Comparison of ENCODE assay signal across 23 cellular contexts in the genomic region with DNA sequence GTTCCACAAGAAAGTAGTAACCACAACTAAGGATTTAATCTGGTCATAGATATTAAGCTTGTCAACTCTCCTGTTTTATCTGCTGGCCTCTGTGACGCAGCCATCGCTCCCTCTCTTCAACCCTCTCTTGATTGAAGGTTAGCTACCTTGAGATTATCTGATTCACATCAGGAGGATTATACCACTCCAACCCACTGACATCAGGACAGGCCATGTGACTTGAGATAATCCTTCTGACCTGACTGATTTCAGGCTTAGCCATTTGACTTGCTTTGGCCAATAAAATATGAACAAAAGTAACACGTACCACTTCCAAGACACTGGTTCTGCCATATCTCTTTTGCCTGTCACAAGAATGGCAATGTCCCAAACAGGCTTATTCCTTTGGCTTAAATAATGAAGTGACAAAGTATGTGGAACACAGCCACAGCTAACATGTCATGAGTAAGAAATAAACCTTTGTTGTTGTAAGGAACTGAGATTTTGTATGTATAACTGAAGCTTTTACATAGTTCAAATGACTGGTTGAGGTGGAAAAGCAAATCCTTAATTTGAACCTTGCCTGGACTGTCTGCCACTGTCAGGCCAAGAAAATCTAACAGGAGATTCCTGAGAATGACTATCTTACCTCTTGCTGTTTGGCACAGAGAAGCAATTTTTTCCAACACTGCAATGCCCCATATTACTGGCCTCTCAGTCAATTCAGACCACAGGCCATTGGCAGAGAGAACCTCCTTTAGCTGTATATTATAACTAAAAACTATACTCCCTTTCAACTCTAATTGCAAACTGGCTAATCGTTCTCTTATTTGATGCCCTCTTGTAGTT. TPM values are rescaled to one million over a fixed set of nuclear protein-coding genes. Genes with fewer than 3 reads are reported as not detected.
A peak's percentile ranks its signal among the peaks of the same experiment; 100 is the strongest.
DNase-seq lines count a peak whose midpoint lies in the region; ATAC-seq and TF ChIP-seq lines count a peak whose summit lies in the region.
"Had no signal": no experiment of that assay in that cellular context is flagged by ENCODE, and none has a peak within 500 bp of the region (broad histone marks: within the 10 kb centered on the region; RNA-seq: fewer than 3 reads in every experiment).

No MANE protein-coding gene starts in this region.

- H3K9me1 ChIP-seq in IMR-90 (ENCODE audit: insufficient read depth, low read length) = no peaks in the 10 kb centered on the region; the same call in 1 of the 2 replicates

- H3K4me3 Mint-ChIP-seq in brain = peak overlapping the region in 1 of 5 experiments; percentile 72
- H3K4me3 Mint-ChIP-seq: activated T-cell treated with anti-CD3 and anti-CD28 coated beads, Interleukin-2, amount 50 U/mL, for 24 hours; H9; natural killer cell; stimulated activated naive CD8-positive, alpha-beta T cell treated with anti-CD3 and anti-CD28 coated beads, Interleukin-15, amount 100 ng/mL, for 72 hours had no signal

- H3K23ac ChIP-seq in IMR-90 (ENCODE audit: low read depth, low read length) = 0 out of 2 replicates have a peak overlapping the region, but pooled peaks have one; percentile 32

- H3K27me3 ChIP-seq in IMR-90 (ENCODE audit: control insufficient read depth, insufficient read depth, low read length) = no peaks in the 10 kb centered on the region
- no peaks in the 10 kb centered on the region for H3K27me3 ChIP-seq in right cardiac atrium (ENCODE audit: control insufficient read depth, insufficient read depth)
- no peaks in the 10 kb centered on the region for H3K27me3 ChIP-seq in thoracic aorta (replicated peaks; ENCODE audit: insufficient read depth)
- H3K27me3 ChIP-seq in hepatocyte = no peaks in the 10 kb centered on the region
- no peaks in the 10 kb centered on the region for H3K27me3 ChIP-seq in body of pancreas
- H3K27me3 ChIP-seq: BLaER1, dorsolateral prefrontal cortex, ovary had no signal

- H3K4me1 ChIP-seq in IMR-90 (ENCODE audit: control insufficient read depth, insufficient read depth, low read length) = no peaks in the 10 kb centered on the region; the same call in 1 of the 2 replicates
- H3K4me1 ChIP-seq in right cardiac atrium (ENCODE audit: control insufficient read depth, insufficient read depth, low read length) = peaks cover 5% of the 10 kb centered on the region
- H3K4me1 ChIP-seq in thoracic aorta (ENCODE audit: control insufficient read depth in 1 of 2, low read depth in 2 of 2) = peaks cover 22 to 42% of the 10 kb centered on the region in 2 donors
- H3K4me1 ChIP-seq in hepatocyte (ENCODE audit: insufficient read depth) = no peaks in the 10 kb centered on the region
- peaks cover 27% of the 10 kb centered on the region for H3K4me1 ChIP-seq in body of pancreas
- H3K4me1 ChIP-seq: BLaER1 had no signal

- no peaks in the 10 kb centered on the region for H4K20me1 ChIP-seq in IMR-90 (ENCODE audit: insufficient read depth, low read length)
- H4K20me1 ChIP-seq in hepatocyte (ENCODE audit: insufficient read depth, poor library complexity, severe bottlenecking) = no peaks in the 10 kb centered on the region
- H4K20me1 ChIP-seq: BLaER1 had no signal

- no peaks in the 10 kb centered on the region for H3K9me3 ChIP-seq in IMR-90 (ENCODE audit: control insufficient read depth, insufficient read depth, low read length)
- H3K9me3 ChIP-seq in right cardiac atrium (ENCODE audit: control insufficient read depth, low read length) = no peaks in the 10 kb centered on the region
- no peaks in the 10 kb centered on the region for H3K9me3 ChIP-seq in thoracic aorta
- H3K9me3 ChIP-seq in hepatocyte (ENCODE audit: low read depth) = no peaks in the 10 kb centered on the region
- no peaks in the 10 kb centered on the region for H3K9me3 ChIP-seq in body of pancreas
- H3K9me3 ChIP-seq: ovary had no signal

- H3K4ac ChIP-seq in IMR-90 (ENCODE audit: low read depth, low read length) = no peak overlapping the region

- CTCF ChIA-PET in IMR-90 (lab: Yijun Ruan, JAX) (no interaction called here), HEK293T (lab: Yijun Ruan, JAX) (no interaction called here)

- H2BK120ac ChIP-seq in IMR-90 (ENCODE audit: low read depth, low read length) = no peak overlapping the region

- no peak for ATAC-seq in IMR-90 (ENCODE audit: low read depth)
- ATAC-seq in right cardiac atrium = peak; percentile 52 to 58
- peak; percentile 37 for ATAC-seq in thoracic aorta (ENCODE audit: insufficient number of reproducible peaks, low FRiP score, low read depth)
- no peak for ATAC-seq in body of pancreas
- ATAC-seq: left lobe of liver; natural killer cell; stimulated activated naive CD8-positive, alpha-beta T cell treated with anti-CD3 and anti-CD28 coated beads, Interleukin-15, amount 100 ng/mL, for 72 hours had no signal

- WGBS in IMR-90 (ENCODE audit: extremely low coverage in 2 of 2, insufficient read length in 1 of 2), 2 experiments = 100% methylated on average over 1 of the region's 4 CpGs; no CpG with 5 or more reads in 1 of the 2 experiments
- WGBS in right cardiac atrium = 52% methylated on average over 4 of the region's 4 CpGs
- 83% methylated on average over 4 of the region's 4 CpGs for WGBS in hepatocyte (ENCODE audit: low lambda C conversion rate, missing lambda C conversion rate)
- 62 to 66% methylated on average over 4 of the region's 4 CpGs for WGBS in body of pancreas, 2 donors

- no peak overlapping the region for H3K18ac ChIP-seq in IMR-90 (ENCODE audit: low read depth, low read length)

- peak overlapping the region; percentile 35; the same call in 1 of the 2 replicates for H2AK5ac ChIP-seq in IMR-90 (ENCODE audit: low read depth, low read length)

- TF ChIP-seq CTCF in IMR-90 (conservative IDR thresholded peaks at IDR 0.05; ENCODE audit: low read depth, low read length) (no peak), brain (conservative IDR thresholded peaks at IDR 0.05) (no peak), thoracic aorta (IDR thresholded peaks at IDR 0.05) (no peak), hepatocyte (IDR thresholded peaks at IDR 0.05; ENCODE audit: poor library complexity) (no peak), body of pancreas (IDR thresholded peaks at IDR 0.05) (no peak)

- H3K4me3 ChIP-seq in IMR-90 (ENCODE audit: insufficient read depth, low read depth, low read length) (no peak overlapping the region), right cardiac atrium (ENCODE audit: low read length) (no peak overlapping the region), thoracic aorta (no peak overlapping the region), hepatocyte (no peak overlapping the region), body of pancreas (no peak overlapping the region)
- H3K4me3 ChIP-seq: BLaER1, dorsolateral prefrontal cortex, ovary had no signal

- dilution Hi-C loops in IMR-90 (cut with HindIII; ENCODE audit: low sequenced_read_pairs, unreplicated experiment) = no loop called here

- H3K9me3 Mint-ChIP-seq in brain = peaks cover 0 to 4% (median 3%) of the 10 kb centered on the region in 5 experiments
- H3K9me3 Mint-ChIP-seq: activated T-cell treated with anti-CD3 and anti-CD28 coated beads, Interleukin-2, amount 50 U/mL, for 24 hours; H9; natural killer cell; stimulated activated naive CD8-positive, alpha-beta T cell treated with anti-CD3 and anti-CD28 coated beads, Interleukin-15, amount 100 ng/mL, for 72 hours had no signal

- no peaks in the 10 kb centered on the region for H3K36me3 ChIP-seq in IMR-90 (ENCODE audit: control insufficient read depth, insufficient read depth, low read length)
- H3K36me3 ChIP-seq in thoracic aorta = no peaks in the 10 kb centered on the region
- no peaks in the 10 kb centered on the region for H3K36me3 ChIP-seq in hepatocyte (replicated peaks; ENCODE audit: insufficient read depth, low read depth)
- H3K36me3 ChIP-seq in body of pancreas (replicated peaks in 1 of 2; ENCODE audit: insufficient read depth in 1 of 2, low read depth in 2 of 2) = no peaks in the 10 kb centered on the region
- H3K36me3 ChIP-seq: BLaER1, ovary had no signal

- peaks cover 48% of the 10 kb centered on the region for H3K4me1 Mint-ChIP-seq in brain
- H3K4me1 Mint-ChIP-seq: natural killer cell had no signal

- DNase-seq in IMR-90 = no peak
- DNase-seq in right cardiac atrium = no peak
- no peak for DNase-seq in thoracic aorta (ENCODE audit: low spot score)
- no peak for DNase-seq in hepatocyte (ENCODE audit: low spot score)
- DNase-seq in HEK293T (ENCODE audit: extremely low spot score) = no peak
- DNase-seq in body of pancreas = no peak
- DNase-seq: ACHN; activated CD4-positive, alpha-beta T cell treated with anti-CD3 and anti-CD28 coated beads for 48 hours; activated T-cell treated with anti-CD3 and anti-CD28 coated beads, Interleukin-2, amount 50 U/mL, for 24 hours; amygdala; COR-L47; DMS79; dorsolateral prefrontal cortex; H9; natural killer cell; NCI-H1092 treated with DMSO at 0.1 percent for 48 hours; NCI-H1930; NCI-H774; ovary; stimulated activated naive CD8-positive, alpha-beta T cell treated with anti-CD3 and anti-CD28 coated beads, Interleukin-15, amount 100 ng/mL, for 72 hours had no signal

- POLR2A ChIA-PET in IMR-90 (lab: Charles Lee; ENCODE audit: unreplicated experiment) = interaction anchor here (0.6 kb wide), 1 partner anchor 14 kb away, joined by 3 read pairs; a partner anchor contains a TSS
- POLR2A ChIA-PET in HEK293T (lab: Yijun Ruan, JAX) = interaction anchor here (0.9 kb wide), 1 partner anchor 15 kb away, joined by 4 read pairs; a partner anchor contains a TSS

- intact Hi-C loops in IMR-90 (cut with micrococcal nuclease) (no loop called here), right cardiac atrium (cut with DNase I) (loop anchor here in 2 of 4 donors (10.0 kb wide), 1 partner anchor 53 kb away; no protein-coding TSS in a partner anchor), body of pancreas (cut with DNase I) (no loop called here)

- H3K79me2 ChIP-seq in hepatocyte = peaks cover 12% of the 10 kb centered on the region

- H2AK9ac ChIP-seq in IMR-90 (replicated peaks; ENCODE audit: low read depth, low read length, poor library complexity) = no peak overlapping the region

- in situ Hi-C loops in IMR-90 (cut with MboI; ENCODE audit: low sequenced_read_pairs) = no loop called here

- TF ChIP-seq RAD21 in IMR-90 (IDR thresholded peaks at IDR 0.05; ENCODE audit: low read length) = no peak

- H4K5ac ChIP-seq in IMR-90 (ENCODE audit: low read depth, low read length) = no peak overlapping the region

- H3K9ac ChIP-seq in IMR-90 (ENCODE audit: low read depth, low read length) = no peak overlapping the region
- H3K9ac ChIP-seq: BLaER1 had no signal

- no peak overlapping the region for H3K4me2 ChIP-seq in IMR-90 (ENCODE audit: low read depth, low read length)
- no peak overlapping the region for H3K4me2 ChIP-seq in hepatocyte
- H3K4me2 ChIP-seq: BLaER1 had no signal

- H2BK20ac ChIP-seq in IMR-90 (ENCODE audit: low read depth, low read length) = no peak overlapping the region

- H3K27ac Mint-ChIP-seq in brain = peak overlapping the region; percentile 69 to 96 (median 89)
- H3K27ac Mint-ChIP-seq: activated T-cell treated with anti-CD3 and anti-CD28 coated beads, Interleukin-2, amount 50 U/mL, for 24 hours; natural killer cell had no signal

- peaks cover 10 to 33% of the 10 kb centered on the region in 2 experiments for H3K79me1 ChIP-seq in IMR-90 (ENCODE audit: low read depth in 1 of 2, low read length in 2 of 2)

- H3K36me3 Mint-ChIP-seq in brain = peaks cover 10% of the 10 kb centered on the region
- H3K36me3 Mint-ChIP-seq: natural killer cell had no signal

- H4K8ac ChIP-seq in IMR-90 (ENCODE audit: low read depth in 2 of 2, low read length in 2 of 2) = no peak overlapping the region; a peak in 1 of 4 replicates

- no peaks in the 10 kb centered on the region for H3K9me2 ChIP-seq in hepatocyte (replicated peaks; ENCODE audit: insufficient read depth)

- H3K27ac ChIP-seq in IMR-90 (ENCODE audit: insufficient read depth, low read length) (no peak overlapping the region), right cardiac atrium (ENCODE audit: low read length) (peak overlapping the region; percentile 64), thoracic aorta (peak overlapping the region; percentile 62 to 70), hepatocyte (no peak overlapping the region), body of pancreas (no peak overlapping the region)
- H3K27ac ChIP-seq: BLaER1, ovary had no signal

- no peak overlapping the region for H4K91ac ChIP-seq in IMR-90 (ENCODE audit: insufficient read depth, low read depth, low read length)

- BruUV-seq in IMR-90 (replicated peaks; lab: Mats Ljungman, UMichigan) = no TSS peak

- H2BK5ac ChIP-seq in IMR-90 (ENCODE audit: low read depth, low read length, poor library complexity, severe bottlenecking) = no peak overlapping the region

- H2AFZ ChIP-seq in IMR-90 (replicated peaks; ENCODE audit: low read length, poor library complexity) = no peak overlapping the region
- H2AFZ ChIP-seq in hepatocyte = no peak overlapping the region

- no peak overlapping the region for H3K56ac ChIP-seq in IMR-90 (ENCODE audit: extremely low read depth, insufficient read depth, low read length)

- 0 out of 2 replicates have a peak overlapping the region, but pooled peaks have one; percentile 31 for H3K14ac ChIP-seq in IMR-90 (replicated peaks; ENCODE audit: low read depth, low read length)

- TF ChIP-seq POLR2A in IMR-90 (IDR thresholded peaks at IDR 0.05; ENCODE audit: low read depth, low read length) = no peak
- TF ChIP-seq POLR2A in body of pancreas (IDR thresholded peaks at IDR 0.05) = no peak

- no peaks in the 10 kb centered on the region for H3K27me3 Mint-ChIP-seq in brain
- H3K27me3 Mint-ChIP-seq: activated T-cell treated with anti-CD3 and anti-CD28 coated beads, Interleukin-2, amount 50 U/mL, for 24 hours; stimulated activated naive CD8-positive, alpha-beta T cell treated with anti-CD3 and anti-CD28 coated beads, Interleukin-15, amount 100 ng/mL, for 72 hours had no signal

- H2BK15ac ChIP-seq in IMR-90 (ENCODE audit: low read depth, low read length) = peak overlapping the region; percentile 17; the same call in 1 of the 3 replicates

RNA-seq across cellular contexts. Expression of a gene that starts 13.9 kb away (rescaled TPM):
- 2.8 and 2.9 TPM in 2 replicates for total RNA-seq in IMR-90 (2012; rRNA removed)
- 1.8 TPM in 2 replicates for polyA plus RNA-seq in IMR-90 (2012; rRNA removed)
- 0.75 and 0.88 TPM in 2 replicates for polyA plus RNA-seq in IMR-90 (2012; cell fraction: cytosol; rRNA removed)
- polyA plus RNA-seq in IMR-90 (2012; cell fraction: nucleus; rRNA removed; ENCODE audit: low replicate concordance) = 1.1 and 4.6 TPM in 2 replicates
- polyA plus RNA-seq in brain (ENCODE audit: insufficient read depth, low read depth, low replicate concordance) = 6.9 TPM
- total RNA-seq in right cardiac atrium = 10 to 100 TPM; 15.2 to 17.1 (median 15.9) TPM
- 14.9 TPM for polyA plus RNA-seq in right cardiac atrium
- 10 to 100 TPM; 10.6 to 14.5 TPM for total RNA-seq in thoracic aorta
- total RNA-seq in hepatocyte = 3.2 and 5.0 TPM in 2 replicates
- polyA plus RNA-seq in hepatocyte = 2.3 and 3.8 TPM in 2 replicates
- total RNA-seq in body of pancreas = 1 to 10 TPM; 2.6 to 2.9 TPM

Comparison
In these comparisons a context has a peak if more than half of its experiments do, and no peak if none do; other contexts are left out.
1. ATAC-seq: peak in right cardiac atrium (2 of 2) and thoracic aorta (single experiment); none in IMR-90 (single experiment) and body of pancreas (single experiment).
2. H3K27ac ChIP-seq: peak in right cardiac atrium (single experiment) and thoracic aorta (2 of 2); none in IMR-90 (single experiment), hepatocyte (single experiment) and body of pancreas (0 of 4).